Comparison of ENCODE assay signal across 10 cellular contexts in the genomic region with DNA sequence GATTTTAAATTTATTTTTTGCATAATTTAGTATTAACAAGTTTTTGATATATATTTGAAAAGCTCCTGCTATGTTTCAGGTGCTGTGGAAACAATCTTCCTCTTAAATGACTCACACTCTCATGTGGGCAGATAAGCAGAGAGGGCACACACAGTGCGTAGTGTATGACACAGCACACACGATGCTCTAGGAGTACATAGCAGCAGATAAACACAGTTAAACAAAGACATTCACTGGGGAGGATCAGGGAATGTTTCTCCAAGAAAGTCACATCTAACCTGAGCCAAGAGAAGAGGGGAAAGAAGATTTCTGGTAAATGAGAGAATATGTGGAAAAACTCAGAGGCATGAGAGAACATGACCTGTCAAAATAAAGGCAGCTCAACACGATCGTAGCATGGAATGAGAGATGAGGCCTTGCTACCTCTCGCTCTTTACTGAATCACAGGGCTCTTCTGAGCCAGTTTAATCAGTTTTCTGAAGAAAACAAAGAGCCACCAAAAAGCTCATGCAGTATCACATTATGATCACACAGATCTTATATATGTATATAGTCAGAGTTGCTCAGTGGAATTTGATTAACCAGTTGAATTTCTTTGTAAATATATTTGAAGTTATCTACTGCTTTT.
DNase-seq lines count a peak whose midpoint lies in the region; ATAC-seq and TF ChIP-seq lines count a peak whose summit lies in the region.
"Had no signal": no experiment of that assay in that cellular context is flagged by ENCODE, and none has a peak within 500 bp of the region (broad histone marks: within the 10 kb centered on the region; RNA-seq: fewer than 3 reads in every experiment).

No MANE protein-coding gene starts in this region.

- H3K27ac ChIP-seq in CD8-positive, alpha-beta T cell (ENCODE audit: low read depth, low read length), result no peak overlapping the region

- H3K9me3 Mint-ChIP-seq in nephron progenitor cell, result no peaks in the 10 kb centered on the region
- H3K9me3 Mint-ChIP-seq in CD8-positive, alpha-beta T cell, result no peaks in the 10 kb centered on the region

- H3K9me3 ChIP-seq in CD8-positive, alpha-beta T cell (ENCODE audit: low read length), result no peaks in the 10 kb centered on the region
- H3K9me3 ChIP-seq in HAP-1, result no peaks in the 10 kb centered on the region

- peak; percentile 83 for ATAC-seq in esophagus mucosa
- no peak for ATAC-seq in CD8-positive, alpha-beta T cell

- peak overlapping the region; percentile 28 for H3K27ac Mint-ChIP-seq in nephron progenitor cell
- H3K27ac Mint-ChIP-seq in CD8-positive, alpha-beta T cell, result no peak overlapping the region

- no peaks in the 10 kb centered on the region for H3K36me3 ChIP-seq in CD8-positive, alpha-beta T cell (ENCODE audit: insufficient read depth, low read length)
- no peaks in the 10 kb centered on the region for H3K36me3 ChIP-seq in HAP-1 (replicated peaks)

- H3K27me3 Mint-ChIP-seq in nephron progenitor cell (ENCODE audit: low read depth, poor library complexity), result no peaks in the 10 kb centered on the region
- peaks cover 3% of the 10 kb centered on the region for H3K27me3 Mint-ChIP-seq in CD8-positive, alpha-beta T cell (ENCODE audit: low read depth)

- peak; percentile 63 for DNase-seq in AG09309 (ENCODE audit: low read depth)
- peak; percentile 89 for DNase-seq in HT1080 (ENCODE audit: low read depth)
- no peak for DNase-seq in nephron progenitor cell
- no peak for DNase-seq in CD8-positive, alpha-beta T cell
- no peak for DNase-seq in stimulated activated CD4-positive, alpha-beta T cell treated with anti-CD3 and anti-CD28 coated beads, Interleukin-2, amount 100 ng/mL, for 24 hours
- no peak for DNase-seq in NCI-H1436 (lab: John Stamatoyannopoulos, UW)
- DNase-seq in HAP-1 (ENCODE audit: low spot score in 2 of 2), result no peak
- DNase-seq: activated CD8-positive, alpha-beta memory T cell treated with anti-CD3 and anti-CD28 coated beads for 24 hours; small intestine had no signal

- POLR2A ChIA-PET in CD8-positive, alpha-beta T cell (lab: Charles Lee), result no interaction called here

- no peaks in the 10 kb centered on the region for H3K4me1 ChIP-seq in CD8-positive, alpha-beta T cell (ENCODE audit: insufficient read depth, low read length)
- no peaks in the 10 kb centered on the region for H3K4me1 ChIP-seq in HAP-1

- H3K4me3 Mint-ChIP-seq in nephron progenitor cell, result no peak overlapping the region
- H3K4me3 Mint-ChIP-seq in CD8-positive, alpha-beta T cell, result no peak overlapping the region

- in situ Hi-C loops in HAP-1 (cut with MboI; ENCODE audit: low sequenced_read_pairs), result no loop called here

- no peak for TF ChIP-seq CTCF in AG09309 (IDR thresholded peaks at IDR 0.05; ENCODE audit: control insufficient read depth, insufficient read depth, low read depth, low read length, missing control alignments)
- no peak for TF ChIP-seq CTCF in nephron progenitor cell (IDR thresholded peaks at IDR 0.05)
- TF ChIP-seq CTCF in CD8-positive, alpha-beta T cell (IDR thresholded peaks at IDR 0.05), result no peak

- H3K4me1 Mint-ChIP-seq in nephron progenitor cell, result no peaks in the 10 kb centered on the region
- no peaks in the 10 kb centered on the region for H3K4me1 Mint-ChIP-seq in CD8-positive, alpha-beta T cell (ENCODE audit: low read depth)

- intact Hi-C loops in CD8-positive, alpha-beta T cell (cut with DNase I, micrococcal nuclease), result no loop called here

- H3K4me3 ChIP-seq in AG09309 (ENCODE audit: control insufficient read depth, low read depth, low read length) (no peak overlapping the region), HAP-1 (no peak overlapping the region)
- H3K4me3 ChIP-seq in CD8-positive, alpha-beta T cell (ENCODE audit: low read depth, low read length), result no peak overlapping the region

- CTCF ChIA-PET in CD8-positive, alpha-beta T cell (lab: Charles Lee), result no interaction called here

- H3K36me3 Mint-ChIP-seq in nephron progenitor cell (ENCODE audit: low read depth), result no peaks in the 10 kb centered on the region
- no peaks in the 10 kb centered on the region for H3K36me3 Mint-ChIP-seq in CD8-positive, alpha-beta T cell

- no peaks in the 10 kb centered on the region for H3K27me3 ChIP-seq in CD8-positive, alpha-beta T cell (ENCODE audit: insufficient read depth, low read length)
- no peaks in the 10 kb centered on the region for H3K27me3 ChIP-seq in HAP-1 (ENCODE audit: low read depth)

Comparison
In these comparisons a context has a peak if more than half of its experiments do, and no peak if none do; other contexts are left out.
1. DNase-seq: peak in AG09309 (single experiment) and HT1080 (single experiment); none in nephron progenitor cell (single experiment), CD8-positive, alpha-beta T cell (0 of 7), stimulated activated CD4-positive, alpha-beta T cell treated with anti-CD3 and anti-CD28 coated beads, Interleukin-2, amount 100 ng/mL, for 24 hours (0 of 2), NCI-H1436 (single experiment) and HAP-1 (0 of 2).